ENCODE assay signal across 16 cellular contexts in genomic region chr1:221494670-221495069, GRCh38.
DNase-seq lines count a peak whose midpoint lies in the region; ATAC-seq and TF ChIP-seq lines count a peak whose summit lies in the region.
"Had no signal": no experiment of that assay in that cellular context is flagged by ENCODE, and none has a peak within 500 bp of the region (broad histone marks: within the 10 kb centered on the region; RNA-seq: fewer than 3 reads in every experiment).

No MANE protein-coding gene starts in this region.

- no peak overlapping the region for H2BK5ac ChIP-seq in neuronal stem cell (ENCODE audit: low read length)

- no peaks in the 10 kb centered on the region for H3K79me1 ChIP-seq in neuronal stem cell (ENCODE audit: low read depth, low read length)

- no peak overlapping the region for H3K18ac ChIP-seq in neuronal stem cell (ENCODE audit: low read length)

- DNase-seq in GM04503 (ENCODE audit: low read depth) (peak; percentile 20), NCI-H69 (lab: John Stamatoyannopoulos, UW) (peak; percentile 76), epithelial cell of esophagus (ENCODE audit: low read depth) (peak; percentile 93), neuronal stem cell (ENCODE audit: low spot score) (no peak), GM10248 (ENCODE audit: extremely low spot score) (no peak), iPS-NIHi7 (ENCODE audit: extremely low spot score) (no peak)
- DNase-seq in activated naive CD4-positive, alpha-beta T cell (lab: John Stamatoyannopoulos, UW), result no peak
- DNase-seq: activated CD4-positive, alpha-beta T cell treated with anti-CD3 and anti-CD28 coated beads, Interleukin-2, amount 50 U/mL, for 4 hours; effector memory CD8-positive, alpha-beta T cell; NCI-H774; right lobe of liver; stimulated activated naive CD4-positive, alpha-beta T cell had no signal

- CTCF ChIA-PET in GM10248 (lab: Yijun Ruan, JAX), result no interaction called here

- POLR2A ChIA-PET in GM10248 (lab: Yijun Ruan, JAX), result no interaction called here

- no peaks in the 10 kb centered on the region for H3K4me1 ChIP-seq in neuronal stem cell (ENCODE audit: control insufficient read depth in 2 of 2, insufficient read depth in 1 of 2, low read depth in 1 of 2, low read length in 2 of 2)
- H3K4me1 ChIP-seq: BLaER1 treated with 17β-estradiol and CSF1 and Interleukin-3, amounts not matched to agents 10 nM and 100 nM; right lobe of liver had no signal

- no peaks in the 10 kb centered on the region for H3K36me3 ChIP-seq in neuronal stem cell (replicated peaks in 1 of 2; ENCODE audit: control insufficient read depth in 2 of 2, insufficient read depth in 2 of 2, low read length in 2 of 2)
- H3K36me3 ChIP-seq: BLaER1 treated with 17β-estradiol and CSF1 and Interleukin-3, amounts not matched to agents 10 nM and 100 nM; right lobe of liver had no signal

- TF ChIP-seq CTCF in epithelial cell of esophagus (IDR thresholded peaks at IDR 0.05; ENCODE audit: insufficient read depth, low read depth, low read length, missing control alignments) (no peak), GM10248 (IDR thresholded peaks at IDR 0.05; ENCODE audit: control extremely low read depth, extremely low read depth, low read depth, missing control alignments) (no peak)

- no peak overlapping the region for H3K4me2 ChIP-seq in neuronal stem cell (ENCODE audit: insufficient read depth, low read length, poor library complexity, severe bottlenecking)
- H3K4me2 ChIP-seq: BLaER1 treated with 17β-estradiol and CSF1 and Interleukin-3, amounts not matched to agents 10 nM and 100 nM had no signal

- H3K9me3 ChIP-seq in neuronal stem cell (replicated peaks in 1 of 2; ENCODE audit: control insufficient read depth in 2 of 2, insufficient read depth in 1 of 2, low read depth in 1 of 2, low read length in 2 of 2), result no peaks in the 10 kb centered on the region
- H3K9me3 ChIP-seq: BLaER1 treated with 17β-estradiol and CSF1 and Interleukin-3, amounts not matched to agents 10 nM and 100 nM; right lobe of liver had no signal

- peak overlapping the region; percentile 16 for H2AFZ ChIP-seq in neuronal stem cell (ENCODE audit: low read length)

- H3K4me3 ChIP-seq in epithelial cell of esophagus (ENCODE audit: low read length) (no peak overlapping the region), neuronal stem cell (ENCODE audit: low read length in 2 of 2) (no peak overlapping the region)
- H3K4me3 ChIP-seq: BLaER1 treated with 17β-estradiol and CSF1 and Interleukin-3, amounts not matched to agents 10 nM and 100 nM; right lobe of liver had no signal

- no peak overlapping the region for H3K27ac ChIP-seq in neuronal stem cell (replicated peaks; ENCODE audit: low read length)
- H3K27ac ChIP-seq: BLaER1 treated with 17β-estradiol and CSF1 and Interleukin-3, amounts not matched to agents 10 nM and 100 nM; right lobe of liver had no signal

- no peak overlapping the region for H3K4ac ChIP-seq in neuronal stem cell (ENCODE audit: low read length)

- no peak overlapping the region for H2BK15ac ChIP-seq in neuronal stem cell (ENCODE audit: low read length)

- H4K91ac ChIP-seq in neuronal stem cell (ENCODE audit: low read depth, low read length, poor library complexity), result no peak overlapping the region

- no peak overlapping the region for H3K23ac ChIP-seq in neuronal stem cell (ENCODE audit: low read depth, low read length, poor library complexity)

- no peak for ATAC-seq in HG03565 (IDR thresholded peaks at IDR 0.05; ENCODE audit: unreplicated experiment)
- ATAC-seq: effector memory CD8-positive, alpha-beta T cell; natural killer cell treated with Interleukin-12 subunit alpha and Interleukin-12 subunit beta and Interleukin-15 and Interleukin-18, amount 100 ng/mL, for 72 hours; Right ventricle myocardium inferior had no signal

- no peak overlapping the region for H4K8ac ChIP-seq in neuronal stem cell (ENCODE audit: low read depth, low read length)

- H3K9ac ChIP-seq in neuronal stem cell (ENCODE audit: low read depth, low read length, poor library complexity), result no peak overlapping the region
- H3K9ac ChIP-seq: BLaER1 treated with 17β-estradiol and CSF1 and Interleukin-3, amounts not matched to agents 10 nM and 100 nM had no signal

- no peak overlapping the region for H2BK12ac ChIP-seq in neuronal stem cell (ENCODE audit: low read length)

- H3K27me3 ChIP-seq in neuronal stem cell (ENCODE audit: control insufficient read depth in 3 of 3, insufficient read depth in 3 of 3, low read depth in 1 of 3, low read length in 3 of 3), result no peaks in the 10 kb centered on the region
- H3K27me3 ChIP-seq: BLaER1 treated with 17β-estradiol and CSF1 and Interleukin-3, amounts not matched to agents 10 nM and 100 nM; right lobe of liver had no signal

- no peak overlapping the region for H2BK120ac ChIP-seq in neuronal stem cell (ENCODE audit: low read depth, low read length)

- no peak overlapping the region for H2AK5ac ChIP-seq in neuronal stem cell (ENCODE audit: low read depth, low read length)

- WGBS in neuronal stem cell (ENCODE audit: extremely low coverage in 2 of 2, insufficient read length in 2 of 2, insufficient replicate concordance in 1 of 2), 2 donors, result no CpG with 5 or more reads among the region's 2 CpGs

- H3K14ac ChIP-seq in neuronal stem cell (ENCODE audit: low read length), result no peak overlapping the region

Comparison
In these comparisons a context has a peak if more than half of its experiments do, and no peak if none do; other contexts are left out.
1. DNase-seq: peak in GM04503 (single experiment), NCI-H69 (single experiment) and epithelial cell of esophagus (single experiment); none in neuronal stem cell (single experiment), GM10248 (single experiment), iPS-NIHi7 (single experiment) and activated naive CD4-positive, alpha-beta T cell (0 of 4).